Comparison of ENCODE assay signal across 21 cellular contexts in genomic region chrX:87736576-87736975, GRCh38.
"Had no signal": no experiment of that assay in that cellular context is flagged by ENCODE, and none has a peak within 500 bp of the region (broad histone marks: within the 10 kb centered on the region; RNA-seq: fewer than 3 reads in every experiment).

No MANE protein-coding gene starts in this region.

- H3K27ac ChIP-seq: SJSA1, SK-N-MC had no signal

- DNase-seq: KBM-7, MV-4-11, NCI-H1048, NCI-H1105, NCI-H1417, NCI-H1436 treated with DMSO at 0.1 percent for 48 hours, NCI-H1694, NCI-H187 treated with DMSO at 0.1 percent for 48 hours, NCI-H2029 treated with DMSO at 0.1 percent for 48 hours, NCI-H2227 treated with DMSO at 0.1 percent for 48 hours, NCI-H446, NCI-H510A, NCI-H524 treated with DMSO at 0.1 percent for 48 hours, NCI-H69, NCI-H774, Right ventricle myocardium superior, RPMI8226, SIG-M5 had no signal

- H3K9me3 ChIP-seq: SJSA1 had no signal

- H3K4me3 ChIP-seq: SJSA1, SK-N-MC had no signal

- H3K27me3 ChIP-seq: SJSA1 had no signal

- H3K4me1 ChIP-seq: SJSA1 had no signal

- H3K36me3 ChIP-seq: SJSA1 had no signal

- FAIRE-seq: RCC 7860 had no signal
